In the genomic region with DNA sequence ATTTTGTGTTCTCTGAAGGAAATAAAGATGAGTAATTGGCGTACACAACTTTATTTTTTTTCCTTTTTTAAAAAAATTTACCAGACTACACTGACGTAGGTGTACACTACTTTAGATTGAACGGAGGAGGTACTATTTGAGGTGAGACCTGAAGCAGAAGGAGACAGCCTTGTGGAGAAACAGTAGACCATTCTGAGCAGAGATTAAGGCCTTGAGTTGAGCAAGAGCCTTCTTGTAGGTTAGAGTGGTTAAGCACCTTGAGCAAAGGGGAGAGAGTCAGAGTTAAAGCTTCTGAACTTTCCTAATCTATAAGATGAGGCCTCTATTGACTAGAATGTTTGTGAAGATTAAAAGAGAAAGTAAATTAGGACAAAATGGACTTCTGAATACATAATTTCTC, we compare ENCODE assay signal across 8 cellular contexts. TPM values are rescaled to one million over a fixed set of nuclear protein-coding genes. Genes with fewer than 3 reads are reported as not detected.
A peak's percentile ranks its signal among the peaks of the same experiment; 100 is the strongest.
DNase-seq lines count a peak whose midpoint lies in the region; ATAC-seq and TF ChIP-seq lines count a peak whose summit lies in the region.

No MANE protein-coding gene starts in this region.

- no peak for TF ChIP-seq CTCF in IMR-90 (conservative IDR thresholded peaks at IDR 0.05; ENCODE audit: low read depth, low read length)
- TF ChIP-seq CTCF in MCF 10A (IDR thresholded peaks at IDR 0.05; ENCODE audit: unreplicated experiment), result no peak

- peaks cover 70% of the 10 kb centered on the region for H3K4me1 ChIP-seq in CD4-positive, alpha-beta memory T cell (ENCODE audit: insufficient read depth, low read length)
- peaks cover 2% of the 10 kb centered on the region; the same call in 1 of the 2 replicates for H3K4me1 ChIP-seq in IMR-90 (ENCODE audit: control insufficient read depth, insufficient read depth, low read length)
- H3K4me1 ChIP-seq in naive thymus-derived CD4-positive, alpha-beta T cell (ENCODE audit: control insufficient read depth in 2 of 2, insufficient read depth in 2 of 2, low read length in 2 of 2), result peaks cover 41 to 45% of the 10 kb centered on the region in 2 donors

- ATAC-seq in IMR-90 (ENCODE audit: low read depth), result no peak
- ATAC-seq in naive thymus-derived CD4-positive, alpha-beta T cell, result peak; percentile 39
- ATAC-seq in HG02852 (IDR thresholded peaks at IDR 0.05; ENCODE audit: unreplicated experiment), result no peak
- no peak for ATAC-seq in GM21619 (IDR thresholded peaks at IDR 0.05; ENCODE audit: unreplicated experiment)

- H3K27ac ChIP-seq in CD4-positive, alpha-beta memory T cell (ENCODE audit: low read depth, low read length), result no peak overlapping the region
- H3K27ac ChIP-seq in IMR-90 (ENCODE audit: insufficient read depth, low read length), result no peak overlapping the region
- H3K27ac ChIP-seq in naive thymus-derived CD4-positive, alpha-beta T cell (ENCODE audit: low read depth, low read length), result no peak overlapping the region

- in situ Hi-C loops in IMR-90 (cut with MboI; ENCODE audit: low sequenced_read_pairs), result no loop called here

- no peaks in the 10 kb centered on the region for H3K9me3 Mint-ChIP-seq in CD4-positive, alpha-beta memory T cell
- H3K9me3 Mint-ChIP-seq in MCF 10A (ENCODE audit: unreplicated experiment), result no peaks in the 10 kb centered on the region
- H3K9me3 Mint-ChIP-seq in naive thymus-derived CD4-positive, alpha-beta T cell, result no peaks in the 10 kb centered on the region

- peaks cover 20 to 33% (median 27%) of the 10 kb centered on the region in 4 donors for H3K4me1 Mint-ChIP-seq in CD4-positive, alpha-beta memory T cell
- peaks cover 11% of the 10 kb centered on the region for H3K4me1 Mint-ChIP-seq in MCF 10A (ENCODE audit: insufficient read depth, unreplicated experiment)
- peaks cover 10 to 35% (median 23%) of the 10 kb centered on the region in 7 donors for H3K4me1 Mint-ChIP-seq in naive thymus-derived CD4-positive, alpha-beta T cell

- no peak overlapping the region for H2AK9ac ChIP-seq in IMR-90 (replicated peaks; ENCODE audit: low read depth, low read length, poor library complexity)

- no peaks in the 10 kb centered on the region for H3K27me3 ChIP-seq in CD4-positive, alpha-beta memory T cell (ENCODE audit: insufficient read depth, low read length)
- H3K27me3 ChIP-seq in IMR-90 (ENCODE audit: control insufficient read depth, insufficient read depth, low read length), result no peaks in the 10 kb centered on the region
- H3K27me3 ChIP-seq in naive thymus-derived CD4-positive, alpha-beta T cell (ENCODE audit: control insufficient read depth in 2 of 2, insufficient read depth in 2 of 2, low read length in 2 of 2), result no peaks in the 10 kb centered on the region

- no peak overlapping the region for H2BK20ac ChIP-seq in IMR-90 (ENCODE audit: low read depth, low read length)

- peak overlapping the region in 6 of 7 donors; percentile 36 to 97 (median 60) for H3K27ac Mint-ChIP-seq in CD4-positive, alpha-beta memory T cell
- peak overlapping the region; percentile 12 for H3K27ac Mint-ChIP-seq in MCF 10A (ENCODE audit: low read depth, unreplicated experiment)
- peak overlapping the region in 6 of 9 donors; percentile 3 to 60 (median 25) for H3K27ac Mint-ChIP-seq in naive thymus-derived CD4-positive, alpha-beta T cell

- no peak overlapping the region for H4K91ac ChIP-seq in IMR-90 (ENCODE audit: insufficient read depth, low read depth, low read length)

- no peak overlapping the region for H2AFZ ChIP-seq in IMR-90 (replicated peaks; ENCODE audit: low read length, poor library complexity)

- no peak overlapping the region; the same call in 1 of the 2 replicates for H3K9ac ChIP-seq in IMR-90 (ENCODE audit: low read depth, low read length)

- no peak overlapping the region for H2BK5ac ChIP-seq in IMR-90 (ENCODE audit: low read depth, low read length, poor library complexity, severe bottlenecking)

- H3K4me3 ChIP-seq in CD4-positive, alpha-beta memory T cell (ENCODE audit: low read length in 2 of 2), result no peak overlapping the region
- peak overlapping the region; percentile 26; the same call in 1 of the 2 replicates for H3K4me3 ChIP-seq in IMR-90 (ENCODE audit: insufficient read depth, low read depth, low read length)
- H3K4me3 ChIP-seq in naive thymus-derived CD4-positive, alpha-beta T cell (ENCODE audit: low read length), result peak overlapping the region; percentile 84

- H3K36me3 Mint-ChIP-seq in CD4-positive, alpha-beta memory T cell, result peaks cover 0 to 31% of the 10 kb centered on the region in 2 donors
- no peaks in the 10 kb centered on the region for H3K36me3 Mint-ChIP-seq in MCF 10A (ENCODE audit: insufficient read depth, unreplicated experiment)
- H3K36me3 Mint-ChIP-seq in naive thymus-derived CD4-positive, alpha-beta T cell, result peaks cover 0 to 19% (median 4%) of the 10 kb centered on the region in 5 donors

- H3K9me1 ChIP-seq in IMR-90 (ENCODE audit: insufficient read depth, low read length), result peaks cover 3% of the 10 kb centered on the region; the same call in 1 of the 2 replicates

- no peak overlapping the region for H2BK15ac ChIP-seq in IMR-90 (ENCODE audit: low read depth, low read length)

- H2BK120ac ChIP-seq in IMR-90 (ENCODE audit: low read depth, low read length), result no peak overlapping the region

- no peak overlapping the region for H3K18ac ChIP-seq in IMR-90 (ENCODE audit: low read depth, low read length)

- TF ChIP-seq RAD21 in IMR-90 (IDR thresholded peaks at IDR 0.05; ENCODE audit: low read length), result no peak

- peak overlapping the region; percentile 98 for H3K4me2 ChIP-seq in IMR-90 (ENCODE audit: low read depth, low read length)

- no peak overlapping the region for H2AK5ac ChIP-seq in IMR-90 (ENCODE audit: low read depth, low read length)

- H3K79me1 ChIP-seq in IMR-90 (ENCODE audit: low read depth in 1 of 2, low read length in 2 of 2), result peaks cover 24 to 48% of the 10 kb centered on the region in 2 experiments

- H3K4me3 Mint-ChIP-seq in CD4-positive, alpha-beta memory T cell, result peak overlapping the region; percentile 39 to 92 (median 71)
- H3K4me3 Mint-ChIP-seq in MCF 10A (ENCODE audit: unreplicated experiment), result peak overlapping the region; percentile 100
- peak overlapping the region in 8 of 10 donors; percentile 51 to 99 (median 82) for H3K4me3 Mint-ChIP-seq in naive thymus-derived CD4-positive, alpha-beta T cell

- peak overlapping the region; percentile 84; the same call in 1 of the 2 replicates for H3K23ac ChIP-seq in IMR-90 (ENCODE audit: low read depth, low read length)

- H3K27me3 Mint-ChIP-seq in CD4-positive, alpha-beta memory T cell, result no peaks in the 10 kb centered on the region
- H3K27me3 Mint-ChIP-seq in MCF 10A (ENCODE audit: insufficient read depth, unreplicated experiment), result no peaks in the 10 kb centered on the region
- peaks cover 0 to 4% (median 0%) of the 10 kb centered on the region in 5 donors for H3K27me3 Mint-ChIP-seq in naive thymus-derived CD4-positive, alpha-beta T cell

- no peak overlapping the region for H3K56ac ChIP-seq in IMR-90 (ENCODE audit: extremely low read depth, insufficient read depth, low read length)

- 0 out of 2 replicates have a peak overlapping the region, but pooled peaks have one; percentile 61 for H3K14ac ChIP-seq in IMR-90 (replicated peaks; ENCODE audit: low read depth, low read length)

- TF ChIP-seq POLR2A in IMR-90 (IDR thresholded peaks at IDR 0.05; ENCODE audit: low read depth, low read length), result no peak

- H3K4ac ChIP-seq in IMR-90 (ENCODE audit: low read depth, low read length), result no peak overlapping the region

- intact Hi-C loops in CD4-positive, alpha-beta memory T cell (cut with micrococcal nuclease), result loop anchor here (10.0 kb wide), 2 partner anchors 767 to 963 kb away; a partner anchor contains a TSS
- intact Hi-C loops in IMR-90 (cut with micrococcal nuclease) (loop anchor here (5.0 kb wide), 1 partner anchor 110 kb away; no protein-coding TSS in a partner anchor), MCF 10A (cut with micrococcal nuclease) (loop anchor here (2.0 to 5.0 kb wide), 2 partner anchors 61 to 105 kb away; a partner anchor contains a TSS)
- intact Hi-C loops in naive thymus-derived CD4-positive, alpha-beta T cell (cut with micrococcal nuclease), result loop anchor here (2.0 to 10.0 kb wide), 7 partner anchors 21 to 1133 kb away; a partner anchor contains a TSS

- BruUV-seq in IMR-90 (replicated peaks; lab: Mats Ljungman, UMichigan) (no TSS peak), MCF 10A (replicated peaks; lab: Mats Ljungman, UMichigan) (no TSS peak)

- dilution Hi-C loops in IMR-90 (cut with HindIII; ENCODE audit: low sequenced_read_pairs, unreplicated experiment), result no loop called here

- DNase-seq in CD4-positive, alpha-beta memory T cell, result peak; percentile 14 to 50 (median 20)
- no peak for DNase-seq in IMR-90
- peak; percentile 51 for DNase-seq in MCF 10A (ENCODE audit: unreplicated experiment)
- peak in 5 of 9 donors; percentile 12 to 55 (median 30) for DNase-seq in naive thymus-derived CD4-positive, alpha-beta T cell
- no peak for DNase-seq in SK-N-DZ (ENCODE audit: low spot score)
- no peak for DNase-seq in midbrain (lab: John Stamatoyannopoulos, UW)

- no peaks in the 10 kb centered on the region for H3K9me3 ChIP-seq in CD4-positive, alpha-beta memory T cell (ENCODE audit: control insufficient read depth in 1 of 2, low read length in 2 of 2)
- H3K9me3 ChIP-seq in IMR-90 (ENCODE audit: control insufficient read depth, insufficient read depth, low read length), result no peaks in the 10 kb centered on the region
- H3K9me3 ChIP-seq in naive thymus-derived CD4-positive, alpha-beta T cell (ENCODE audit: control insufficient read depth in 2 of 3, low read length in 3 of 3), result no peaks in the 10 kb centered on the region

- WGBS in IMR-90 (ENCODE audit: extremely low coverage in 2 of 2, insufficient read length in 1 of 2), 2 experiments, result no CpG with 5 or more reads among the region's 3 CpGs

- H4K5ac ChIP-seq in IMR-90 (ENCODE audit: low read depth, low read length), result no peak overlapping the region

- H3K36me3 ChIP-seq in CD4-positive, alpha-beta memory T cell (ENCODE audit: insufficient read depth, low read length), result no peaks in the 10 kb centered on the region
- peaks cover 2% of the 10 kb centered on the region; the same call in 1 of the 2 replicates for H3K36me3 ChIP-seq in IMR-90 (ENCODE audit: control insufficient read depth, insufficient read depth, low read length)
- peaks cover 0 to 12% (median 0%) of the 10 kb centered on the region in 3 experiments for H3K36me3 ChIP-seq in naive thymus-derived CD4-positive, alpha-beta T cell (ENCODE audit: control insufficient read depth in 2 of 3, insufficient read depth in 3 of 3, low read length in 3 of 3)

- POLR2A ChIA-PET in CD4-positive, alpha-beta memory T cell (lab: Charles Lee; ENCODE audit: partially characterized antibody), result interaction anchor here (0.6 kb wide), 1 partner anchor 9 kb away, joined by 3 read pairs; no protein-coding TSS in a partner anchor
- POLR2A ChIA-PET in IMR-90 (lab: Charles Lee; ENCODE audit: unreplicated experiment), result interaction anchor here (0.6 kb wide), 1 partner anchor 31 kb away, joined by 7 read pairs; no protein-coding TSS in a partner anchor
- POLR2A ChIA-PET in MCF 10A (lab: Yijun Ruan, JAX), result interaction anchor here (0.5 to 4.5 kb wide), 14 partner anchors 8 to 488 kb away, joined by 3 to 58 read pairs (median 4); no protein-coding TSS in a partner anchor
- POLR2A ChIA-PET in naive thymus-derived CD4-positive, alpha-beta T cell (lab: Charles Lee), result interaction anchor here (0.6 to 1.0 kb wide), 3 partner anchors 9 to 23 kb away, joined by 3 read pairs; no protein-coding TSS in a partner anchor

- peaks cover 44% of the 10 kb centered on the region for H4K20me1 ChIP-seq in IMR-90 (ENCODE audit: insufficient read depth, low read length)

- CTCF ChIA-PET in CD4-positive, alpha-beta memory T cell (lab: Charles Lee; ENCODE audit: partially characterized antibody), result no interaction called here
- CTCF ChIA-PET in IMR-90 (lab: Yijun Ruan, JAX) (interaction anchor here (0.7 to 1.0 kb wide), 2 partner anchors 62 to 430 kb away, joined by 3 read pairs; no protein-coding TSS in a partner anchor), MCF 10A (lab: Yijun Ruan, JAX) (interaction anchor here (0.7 to 4.9 kb wide), 6 partner anchors 9 to 370 kb away, joined by 3 to 35 read pairs (median 3); no protein-coding TSS in a partner anchor)
- CTCF ChIA-PET in naive thymus-derived CD4-positive, alpha-beta T cell (lab: Charles Lee), result no interaction called here

- no peak overlapping the region for H4K8ac ChIP-seq in IMR-90 (ENCODE audit: low read depth in 2 of 2, low read length in 2 of 2)

RNA-seq across cellular contexts. Expression of a gene that starts 2.5 kb away (rescaled TPM):
- total RNA-seq in CD4-positive, alpha-beta memory T cell, result 10 to 100 TPM; 50.0 to 52.6 TPM
- 10 to 100 TPM; 25.0 to 25.6 TPM for polyA plus RNA-seq in CD4-positive, alpha-beta memory T cell
- total RNA-seq in IMR-90 (2012; rRNA removed), result 9.9 and 20.3 TPM in 2 replicates
- 5.2 and 5.5 TPM in 2 replicates for polyA plus RNA-seq in IMR-90 (2012; rRNA removed)
- polyA plus RNA-seq in IMR-90 (2012; cell fraction: cytosol; rRNA removed), result 1.9 and 3.6 TPM in 2 replicates
- 10.0 and 11.3 TPM in 2 replicates for polyA plus RNA-seq in IMR-90 (2012; cell fraction: nucleus; rRNA removed; ENCODE audit: low replicate concordance)
- 21.8 and 27.7 TPM in 2 replicates for total RNA-seq in MCF 10A (2022)
- total RNA-seq in naive thymus-derived CD4-positive, alpha-beta T cell, result 10 to 100 TPM; 37.8 to 60.1 (median 52.8) TPM
- polyA plus RNA-seq in naive thymus-derived CD4-positive, alpha-beta T cell, result 10 to 100 TPM; 33.3 to 35.8 TPM
- 26.9 and 31.6 TPM in 2 replicates for polyA plus RNA-seq in SK-N-DZ (2014; cell fraction: cytosol; rRNA removed)
- polyA plus RNA-seq in SK-N-DZ (2014; cell fraction: nucleus; rRNA removed), result 51.7 and 60.1 TPM in 2 replicates

RNA-seq across cellular contexts. Expression of a gene that starts 50.8 kb away (rescaled TPM):
- total RNA-seq in CD4-positive, alpha-beta memory T cell, result not detected
- not detected for polyA plus RNA-seq in CD4-positive, alpha-beta memory T cell
- not detected in 2 replicates for total RNA-seq in IMR-90 (2012; rRNA removed)
- polyA plus RNA-seq in IMR-90 (2012; rRNA removed), result not detected in 2 replicates
- polyA plus RNA-seq in IMR-90 (2012; cell fraction: cytosol; rRNA removed), result not detected in 2 replicates
- not detected in 2 replicates for polyA plus RNA-seq in IMR-90 (2012; cell fraction: nucleus; rRNA removed; ENCODE audit: low replicate concordance)
- not detected in 2 replicates for total RNA-seq in MCF 10A (2022)
- not detected for total RNA-seq in naive thymus-derived CD4-positive, alpha-beta T cell
- not detected for polyA plus RNA-seq in naive thymus-derived CD4-positive, alpha-beta T cell
- polyA plus RNA-seq in SK-N-DZ (2014; cell fraction: cytosol; rRNA removed), result not detected in 2 replicates
- polyA plus RNA-seq in SK-N-DZ (2014; cell fraction: nucleus; rRNA removed), result not detected in 2 replicates

Comparison
In these comparisons a context has a peak if more than half of its experiments do, and no peak if none do; other contexts are left out.
1. DNase-seq: peak in CD4-positive, alpha-beta memory T cell (5 of 5), MCF 10A (single experiment) and naive thymus-derived CD4-positive, alpha-beta T cell (5 of 9); none in IMR-90 (single experiment), SK-N-DZ (single experiment) and midbrain (single experiment).
2. H3K4me3 ChIP-seq: peak in IMR-90 (single experiment) and naive thymus-derived CD4-positive, alpha-beta T cell (single experiment); none in CD4-positive, alpha-beta memory T cell (0 of 2).
3. CTCF ChIA-PET loops: an anchor here in IMR-90 (0.7 to 1.0 kb wide) and MCF 10A (0.7 to 4.9 kb wide); none called in CD4-positive, alpha-beta memory T cell and naive thymus-derived CD4-positive, alpha-beta T cell.
4. Peak in every context shown above with its lines, with median percentiles within 50 percentile points of each other: H3K27ac Mint-ChIP-seq and H3K4me3 Mint-ChIP-seq.